In the genomic region with DNA sequence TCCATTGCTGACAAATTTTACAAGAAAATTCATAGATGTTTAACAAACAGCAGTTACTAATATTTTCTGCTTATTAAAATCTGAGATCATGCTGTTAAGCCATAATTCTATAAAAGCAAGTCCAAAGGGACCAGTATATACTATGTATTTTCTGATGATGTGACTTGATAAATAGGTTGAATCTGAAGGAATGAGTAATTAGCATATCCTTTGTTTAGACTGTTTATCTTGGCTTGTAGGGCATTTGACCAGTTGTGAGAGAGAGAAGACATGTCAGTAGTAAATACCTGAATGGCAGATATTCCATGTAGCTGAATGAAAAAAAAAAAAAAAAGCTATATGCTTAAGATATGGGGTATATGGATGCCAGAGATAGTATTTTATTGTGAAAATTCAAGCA, we compare ENCODE assay signal across 21 cellular contexts. TPM values are rescaled to one million over a fixed set of nuclear protein-coding genes. Genes with fewer than 3 reads are reported as not detected.
DNase-seq lines count a peak whose midpoint lies in the region; ATAC-seq and TF ChIP-seq lines count a peak whose summit lies in the region.
"Had no signal": no experiment of that assay in that cellular context is flagged by ENCODE, and none has a peak within 500 bp of the region (broad histone marks: within the 10 kb centered on the region; RNA-seq: fewer than 3 reads in every experiment).

No MANE protein-coding gene starts in this region.

- H3K4me1 ChIP-seq in cardiac muscle cell (ENCODE audit: low read depth) (peaks cover 22% of the 10 kb centered on the region), heart right ventricle (peaks cover 0 to 95% (median 61%) of the 10 kb centered on the region in 9 donors), thoracic aorta (ENCODE audit: control insufficient read depth in 1 of 2, low read depth in 2 of 2) (peaks cover 36 to 49% of the 10 kb centered on the region in 2 donors)

- H3K36me3 ChIP-seq in cardiac muscle cell: no peaks in the 10 kb centered on the region
- H3K36me3 ChIP-seq in heart right ventricle: peaks cover 0 to 19% (median 0%) of the 10 kb centered on the region in 9 donors
- H3K36me3 ChIP-seq in thoracic aorta: no peaks in the 10 kb centered on the region

- DNase-seq in cardiac muscle cell (ENCODE audit: low read depth in 1 of 2, low spot score in 1 of 2): no peak
- no peak for DNase-seq in heart right ventricle
- DNase-seq in astrocyte of the hippocampus (ENCODE audit: low read depth, low spot score): peak; percentile 49
- peak; percentile 39 for DNase-seq in epithelial cell of esophagus (ENCODE audit: low read depth)
- DNase-seq in thoracic aorta (ENCODE audit: low spot score): no peak
- DNase-seq in NOMO-1 treated with dmso at 0.1 percent for 144 hours (lab: John Stamatoyannopoulos, UW; ENCODE audit: unreplicated experiment): no peak
- DNase-seq in DMS53 treated with DMSO at 0.1 percent for 48 hours (lab: John Stamatoyannopoulos, UW; ENCODE audit: unreplicated experiment): no peak
- DNase-seq: activated CD4-positive, alpha-beta T cell treated with anti-CD3 and anti-CD28 coated beads for 48 hours; activated effector memory CD4-positive, alpha-beta T cell treated with anti-CD3 and anti-CD28 coated beads, Interleukin-2, amount 50 U/mL, for 16 hours; activated naive CD8-positive, alpha-beta T cell treated with anti-CD3 and anti-CD28 coated beads, Interleukin-2, amount 10 ng/mL, durations not matched to agents 7 days and 5 days; activated T-cell treated with anti-CD3 and anti-CD28 coated beads, Interleukin-2, amount 50 U/mL, for 1 hour; hypothalamus; mesenchymal stem cell; NCI-H1092; NCI-H187; NCI-H2227 treated with DMSO at 0.1 percent for 48 hours; NCI-H526 treated with DMSO at 0.1 percent for 48 hours; stimulated activated CD4-positive, alpha-beta T cell treated with anti-CD3 and anti-CD28 coated beads, Interleukin-15, amount 100 ng/mL, for 24 hours; stimulated activated naive CD4-positive, alpha-beta T cell treated with Interleukin-2 at 50 U/mL for 16 hours had no signal

- no peak for TF ChIP-seq CTCF in cardiac muscle cell (IDR thresholded peaks at IDR 0.05; ENCODE audit: low read depth, low read length)
- no peak for TF ChIP-seq CTCF in heart right ventricle (IDR thresholded peaks at IDR 0.05)
- no peak for TF ChIP-seq CTCF in epithelial cell of esophagus (IDR thresholded peaks at IDR 0.05; ENCODE audit: insufficient read depth, low read depth, low read length, missing control alignments)
- TF ChIP-seq CTCF in thoracic aorta (IDR thresholded peaks at IDR 0.05): no peak

- H3K9me3 ChIP-seq in cardiac muscle cell (ENCODE audit: low read depth): no peaks in the 10 kb centered on the region
- no peaks in the 10 kb centered on the region for H3K9me3 ChIP-seq in heart right ventricle
- no peaks in the 10 kb centered on the region for H3K9me3 ChIP-seq in thoracic aorta

- ATAC-seq in heart right ventricle (no peak), thoracic aorta (ENCODE audit: insufficient number of reproducible peaks, low FRiP score, low read depth) (no peak), GM18519 (IDR thresholded peaks at IDR 0.05; ENCODE audit: low FRiP score, unreplicated experiment) (no peak)

- H3K27ac ChIP-seq in cardiac muscle cell (peak overlapping the region; percentile 72), heart right ventricle (peak overlapping the region in 2 of 10 donors; percentile 17 to 34), thoracic aorta (peak overlapping the region; percentile 33 to 65)
- H3K27ac ChIP-seq: 22Rv1 had no signal

- H3K4me3 ChIP-seq in cardiac muscle cell (no peak overlapping the region), heart right ventricle (no peak overlapping the region), epithelial cell of esophagus (ENCODE audit: low read length) (no peak overlapping the region), thoracic aorta (no peak overlapping the region)

- intact Hi-C loops in heart right ventricle (cut with DNase I): loop anchor here in 1 of 10 donors (10.0 kb wide), 1 partner anchor 52 kb away; no protein-coding TSS in a partner anchor

- H3K27me3 ChIP-seq in cardiac muscle cell (no peaks in the 10 kb centered on the region), heart right ventricle (no peaks in the 10 kb centered on the region), thoracic aorta (replicated peaks; ENCODE audit: insufficient read depth) (no peaks in the 10 kb centered on the region)

RNA-seq across cellular contexts. Expression of gene CPEB4, which starts 14.6 kb away (rescaled TPM):
- total RNA-seq in cardiac muscle cell (52.9 and 65.2 TPM in 2 replicates), heart right ventricle (100 to 1,000 TPM; 116 to 279 (median 187) TPM), thoracic aorta (10 to 100 TPM; 54.7 to 65.6 TPM)
- polyA plus RNA-seq in cardiac muscle cell (23.8 and 33.6 TPM in 2 replicates), heart right ventricle (10 to 100 TPM; 29.4 to 35.4 TPM)

Comparison
In these comparisons a context has a peak if more than half of its experiments do, and no peak if none do; other contexts are left out.
1. DNase-seq: peak in astrocyte of the hippocampus (single experiment) and epithelial cell of esophagus (single experiment); none in cardiac muscle cell (0 of 2), heart right ventricle (0 of 2), thoracic aorta (single experiment), NOMO-1 treated with dmso at 0.1 percent for 144 hours (single experiment) and DMS53 treated with DMSO at 0.1 percent for 48 hours (single experiment).